Comparison of ENCODE assay signal across 8 cellular contexts in the genomic region with DNA sequence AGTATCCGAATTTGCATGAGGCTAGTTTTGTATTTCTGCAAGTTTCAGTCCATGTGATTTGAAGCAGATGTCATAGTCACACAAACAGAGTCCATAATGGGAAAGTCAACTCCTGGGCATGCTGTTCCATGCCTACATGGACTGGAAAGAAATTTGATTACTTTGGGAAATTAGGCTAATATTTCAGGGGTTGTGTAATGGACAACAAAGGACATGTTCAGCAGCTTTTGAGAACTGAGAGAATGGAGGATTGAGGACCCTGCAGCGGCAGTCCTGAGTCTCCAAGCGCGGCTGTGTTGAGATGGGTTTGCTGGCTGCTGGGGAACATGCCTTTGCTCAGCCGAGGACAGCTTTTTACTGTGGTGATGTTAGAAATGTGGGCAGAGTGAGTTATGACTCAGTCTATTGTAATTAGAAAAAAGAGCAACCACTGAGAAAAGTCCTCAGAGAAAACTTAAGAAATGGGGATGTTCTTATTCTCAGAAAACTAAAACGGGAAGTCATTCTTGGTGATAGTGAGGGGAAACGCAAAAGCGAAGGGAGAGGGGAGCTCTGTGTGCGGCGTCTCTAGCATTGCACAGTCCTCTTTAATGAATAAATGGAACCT.
DNase-seq lines count a peak whose midpoint lies in the region; ATAC-seq, FAIRE-seq and TF ChIP-seq lines count a peak whose summit lies in the region.

No MANE protein-coding gene starts in this region.

- H3K9me3 Mint-ChIP-seq in activated naive CD8-positive, alpha-beta T cell treated with anti-CD3 and anti-CD28 coated beads for 36 hours, result peaks cover 3% of the 10 kb centered on the region
- H3K9me3 Mint-ChIP-seq in natural killer cell treated with Interleukin-12 subunit alpha and Interleukin-12 subunit beta and Interleukin-15 and Interleukin-18, amount 100 ng/mL, for 72 hours, result no peaks in the 10 kb centered on the region

- ATAC-seq in GM21717 (IDR thresholded peaks at IDR 0.05; ENCODE audit: unreplicated experiment), result peak; percentile 84
- ATAC-seq in natural killer cell treated with Interleukin-12 subunit alpha and Interleukin-12 subunit beta and Interleukin-15 and Interleukin-18, amount 100 ng/mL, for 72 hours, result peak; percentile 93 to 95
- no peak for ATAC-seq in esophagus mucosa

- peak overlapping the region; percentile 87 for H3K27ac Mint-ChIP-seq in activated naive CD8-positive, alpha-beta T cell treated with anti-CD3 and anti-CD28 coated beads for 36 hours
- peak overlapping the region; percentile 86 to 89 for H3K27ac Mint-ChIP-seq in natural killer cell treated with Interleukin-12 subunit alpha and Interleukin-12 subunit beta and Interleukin-15 and Interleukin-18, amount 100 ng/mL, for 72 hours

- H3K4me3 Mint-ChIP-seq in activated naive CD8-positive, alpha-beta T cell treated with anti-CD3 and anti-CD28 coated beads for 36 hours, result peak overlapping the region; percentile 59
- peak overlapping the region; percentile 74 for H3K4me3 Mint-ChIP-seq in natural killer cell treated with Interleukin-12 subunit alpha and Interleukin-12 subunit beta and Interleukin-15 and Interleukin-18, amount 100 ng/mL, for 72 hours

- H3K36me3 Mint-ChIP-seq in activated naive CD8-positive, alpha-beta T cell treated with anti-CD3 and anti-CD28 coated beads for 36 hours, result peaks cover 18% of the 10 kb centered on the region
- no peaks in the 10 kb centered on the region for H3K36me3 Mint-ChIP-seq in natural killer cell treated with Interleukin-12 subunit alpha and Interleukin-12 subunit beta and Interleukin-15 and Interleukin-18, amount 100 ng/mL, for 72 hours

- TF ChIP-seq POLR2A in GM12891 (IDR thresholded peaks at IDR 0.05; ENCODE audit: low read depth, low read length), result peak; percentile 64

- H3K27me3 Mint-ChIP-seq in activated naive CD8-positive, alpha-beta T cell treated with anti-CD3 and anti-CD28 coated beads for 36 hours, result no peaks in the 10 kb centered on the region
- H3K27me3 Mint-ChIP-seq in natural killer cell treated with Interleukin-12 subunit alpha and Interleukin-12 subunit beta and Interleukin-15 and Interleukin-18, amount 100 ng/mL, for 72 hours, result no peaks in the 10 kb centered on the region

- DNase-seq in GM12891 (ENCODE audit: insufficient read length, low spot score) (peak; percentile 43), Kasumi-1 (lab: John Stamatoyannopoulos, UW) (peak; percentile 94), T-helper 9 cell (no peak), NCI-H2227 (lab: John Stamatoyannopoulos, UW; ENCODE audit: unreplicated experiment) (no peak)
- peak; percentile 64 for DNase-seq in activated naive CD8-positive, alpha-beta T cell treated with anti-CD3 and anti-CD28 coated beads for 36 hours
- DNase-seq in natural killer cell treated with Interleukin-12 subunit alpha and Interleukin-12 subunit beta and Interleukin-15 and Interleukin-18, amount 100 ng/mL, for 72 hours (ENCODE audit: low spot score), result no peak

- peak; percentile 98 for FAIRE-seq in GM12891 (lab: Jason Lieb, UNC)

- peaks cover 54% of the 10 kb centered on the region for H3K4me1 Mint-ChIP-seq in activated naive CD8-positive, alpha-beta T cell treated with anti-CD3 and anti-CD28 coated beads for 36 hours
- peaks cover 47 to 52% of the 10 kb centered on the region in 2 donors for H3K4me1 Mint-ChIP-seq in natural killer cell treated with Interleukin-12 subunit alpha and Interleukin-12 subunit beta and Interleukin-15 and Interleukin-18, amount 100 ng/mL, for 72 hours (ENCODE audit: low read depth in 2 of 2)

TF ChIP-seq in GM12891, 5 proteins besides CTCF, POLR2A, EP300 and RAD21:
- TF ChIP-seq TAF1 (IDR thresholded peaks at IDR 0.05; ENCODE audit: low read depth, low read length), result peak; percentile 70; the same call in 1 of the 2 replicates
- no peak for TF ChIP-seq PAX5 (IDR thresholded peaks at IDR 0.05; ENCODE audit: insufficient read depth, low read length, severe bottlenecking)
- peak; percentile 95 for TF ChIP-seq SPI1 (IDR thresholded peaks at IDR 0.05; ENCODE audit: low read depth, low read length)
- TF ChIP-seq POLR2AphosphoS5 (IDR thresholded peaks at IDR 0.05; ENCODE audit: low read depth, low read length), result peak; percentile 82

Comparison
In these comparisons a context has a peak if more than half of its experiments do, and no peak if none do; other contexts are left out.
1. DNase-seq: peak in GM12891 (single experiment), Kasumi-1 (2 of 2) and activated naive CD8-positive, alpha-beta T cell treated with anti-CD3 and anti-CD28 coated beads for 36 hours (single experiment); none in natural killer cell treated with Interleukin-12 subunit alpha and Interleukin-12 subunit beta and Interleukin-15 and Interleukin-18, amount 100 ng/mL, for 72 hours (single experiment), T-helper 9 cell (single experiment) and NCI-H2227 (single experiment).